14 cellular contexts compared by ENCODE assay signal in genomic region chr20:1664911-1665310, GRCh38. TPM values are rescaled to one million over a fixed set of nuclear protein-coding genes. Genes with fewer than 3 reads are reported as not detected.
DNase-seq lines count a peak whose midpoint lies in the region; ATAC-seq and TF ChIP-seq lines count a peak whose summit lies in the region.
"Had no signal": no experiment of that assay in that cellular context is flagged by ENCODE, and none has a peak within 500 bp of the region (broad histone marks: within the 10 kb centered on the region; RNA-seq: fewer than 3 reads in every experiment).

No MANE protein-coding gene starts in this region.

- H3K9ac ChIP-seq in BLaER1 treated with 17β-estradiol and CSF1 and Interleukin-3, amounts not matched to agents 10 nM and 100 nM = no peak overlapping the region

- peaks cover 21% of the 10 kb centered on the region for H3K36me3 Mint-ChIP-seq in activated T-helper 2 cell treated with anti-CD3 and anti-CD28 coated beads, Interferon-gamma antibody, Interleukin-2, Interleukin-4, amounts not matched to agents 10 μg/mL and 5 μg/mL and 100 μg/mL, durations not matched to agents 14 hours and 24 hours and 36 hours (ENCODE audit: low read depth)

- ATAC-seq in HG03097 (IDR thresholded peaks at IDR 0.05; ENCODE audit: low FRiP score, unreplicated experiment) = no peak
- ATAC-seq: right cardiac atrium had no signal

- no peaks in the 10 kb centered on the region for H4K20me1 ChIP-seq in BLaER1 treated with 17β-estradiol and CSF1 and Interleukin-3, amounts not matched to agents 10 nM and 100 nM

- no peak for TF ChIP-seq POLR2A in Peyer's patch (IDR thresholded peaks at IDR 0.05)

- H3K9me3 Mint-ChIP-seq in activated T-helper 2 cell treated with anti-CD3 and anti-CD28 coated beads, Interferon-gamma antibody, Interleukin-2, Interleukin-4, amounts not matched to agents 10 μg/mL and 5 μg/mL and 100 μg/mL, durations not matched to agents 14 hours and 24 hours and 36 hours = no peaks in the 10 kb centered on the region

- H3K9me3 ChIP-seq in BLaER1 treated with 17β-estradiol and CSF1 and Interleukin-3, amounts not matched to agents 10 nM and 100 nM (replicated peaks in 1 of 11) = peaks cover 0 to under 1% (median 0%) of the 10 kb centered on the region in 11 experiments; a peak in 3 of 22 replicates
- no peaks in the 10 kb centered on the region for H3K9me3 ChIP-seq in Peyer's patch

- H3K4me1 Mint-ChIP-seq in activated T-helper 2 cell treated with anti-CD3 and anti-CD28 coated beads, Interferon-gamma antibody, Interleukin-2, Interleukin-4, amounts not matched to agents 10 μg/mL and 5 μg/mL and 100 μg/mL, durations not matched to agents 14 hours and 24 hours and 36 hours (ENCODE audit: low read depth) = peaks cover 79% of the 10 kb centered on the region

- H3K4me1 ChIP-seq in BLaER1 treated with 17β-estradiol and CSF1 and Interleukin-3, amounts not matched to agents 10 nM and 100 nM = peaks cover 17 to 36% (median 27%) of the 10 kb centered on the region in 10 experiments
- peaks cover 0 to 18% (median 8%) of the 10 kb centered on the region in 4 donors for H3K4me1 ChIP-seq in Peyer's patch

- peak overlapping the region; percentile 56 to 93 (median 81) for H3K4me2 ChIP-seq in BLaER1 treated with 17β-estradiol and CSF1 and Interleukin-3, amounts not matched to agents 10 nM and 100 nM

- peak overlapping the region; percentile 79 for H3K27ac Mint-ChIP-seq in activated T-helper 2 cell treated with anti-CD3 and anti-CD28 coated beads, Interferon-gamma antibody, Interleukin-2, Interleukin-4, amounts not matched to agents 10 μg/mL and 5 μg/mL and 100 μg/mL, durations not matched to agents 14 hours and 24 hours and 36 hours

- peak overlapping the region; percentile 74 for H3K4me3 Mint-ChIP-seq in activated T-helper 2 cell treated with anti-CD3 and anti-CD28 coated beads, Interferon-gamma antibody, Interleukin-2, Interleukin-4, amounts not matched to agents 10 μg/mL and 5 μg/mL and 100 μg/mL, durations not matched to agents 14 hours and 24 hours and 36 hours (ENCODE audit: low read depth)

- no peaks in the 10 kb centered on the region for H3K27me3 ChIP-seq in BLaER1 treated with 17β-estradiol and CSF1 and Interleukin-3, amounts not matched to agents 10 nM and 100 nM
- H3K27me3 ChIP-seq in Peyer's patch = no peaks in the 10 kb centered on the region
- H3K27me3 ChIP-seq: brain microvascular endothelial cell had no signal

- DNase-seq in Peyer's patch (peak in 2 of 3 donors; percentile 77 to 88), amygdala (lab: John Stamatoyannopoulos, UW) (no peak), AG08395 (ENCODE audit: low spot score) (no peak), NCI-H1417 (lab: John Stamatoyannopoulos, UW) (no peak)
- DNase-seq in activated T-helper 2 cell treated with anti-CD3 and anti-CD28 coated beads, Interferon-gamma antibody, Interleukin-2, Interleukin-4, amounts not matched to agents 10 μg/mL and 5 μg/mL and 100 μg/mL, durations not matched to agents 14 hours and 24 hours and 36 hours (ENCODE audit: low spot score) = peak; percentile 46
- peak; percentile 19 to 26 for DNase-seq in stimulated activated CD4-positive, alpha-beta T cell treated with anti-CD3 and anti-CD28 coated beads, Interleukin-15, amount 100 ng/mL, for 1 hour (ENCODE audit: low read depth in 1 of 2, low spot score in 1 of 2)
- DNase-seq: AML-193, brain microvascular endothelial cell had no signal

- H3K36me3 ChIP-seq in BLaER1 treated with 17β-estradiol and CSF1 and Interleukin-3, amounts not matched to agents 10 nM and 100 nM = no peaks in the 10 kb centered on the region
- H3K36me3 ChIP-seq in Peyer's patch = no peaks in the 10 kb centered on the region
- H3K36me3 ChIP-seq: brain microvascular endothelial cell had no signal

- H3K27me3 Mint-ChIP-seq in activated T-helper 2 cell treated with anti-CD3 and anti-CD28 coated beads, Interferon-gamma antibody, Interleukin-2, Interleukin-4, amounts not matched to agents 10 μg/mL and 5 μg/mL and 100 μg/mL, durations not matched to agents 14 hours and 24 hours and 36 hours (ENCODE audit: low read depth) = no peaks in the 10 kb centered on the region

- TF ChIP-seq CTCF in Peyer's patch (IDR thresholded peaks at IDR 0.05) = no peak

- no peak overlapping the region for H3K4me3 ChIP-seq in BLaER1 treated with 17β-estradiol and CSF1 and Interleukin-3, amounts not matched to agents 10 nM and 100 nM
- peak overlapping the region in 1 of 4 donors; percentile 25 for H3K4me3 ChIP-seq in Peyer's patch
- H3K4me3 ChIP-seq: SK-N-MC had no signal

- intact Hi-C loops in activated T-helper 2 cell treated with anti-CD3 and anti-CD28 coated beads, Interferon-gamma antibody, Interleukin-2, Interleukin-4, amounts not matched to agents 10 μg/mL and 5 μg/mL and 100 μg/mL, durations not matched to agents 14 hours and 24 hours and 36 hours (cut with micrococcal nuclease) = loop anchor here (10.0 kb wide), 2 partner anchors 310 to 340 kb away; partner anchors contain the start of gene SDCBP2

- peak overlapping the region in 4 of 11 experiments; percentile 22 to 51 (median 38); a peak in 4 of 22 replicates for H3K27ac ChIP-seq in BLaER1 treated with 17β-estradiol and CSF1 and Interleukin-3, amounts not matched to agents 10 nM and 100 nM
- peak overlapping the region in 3 of 4 donors; percentile 16 to 76 (median 30) for H3K27ac ChIP-seq in Peyer's patch
- H3K27ac ChIP-seq: brain microvascular endothelial cell, SK-N-MC had no signal

RNA-seq across cellular contexts. Expression of gene SIRPG, which starts 7.3 kb away (rescaled TPM):
- 1 to 10 TPM; 1.8 to 5.8 (median 3.6) TPM for total RNA-seq in Peyer's patch
- total RNA-seq in activated T-helper 2 cell treated with anti-CD3 and anti-CD28 coated beads, Interferon-gamma antibody, Interleukin-2, Interleukin-4, amounts not matched to agents 10 μg/mL and 5 μg/mL and 100 μg/mL, durations not matched to agents 14 hours and 24 hours and 36 hours = 25.1 and 28.7 TPM in 2 replicates
- total RNA-seq: fibroblast of villous mesenchyme, lung microvascular endothelial cell had no signal

RNA-seq across cellular contexts. Expression of gene SIRPB1, which starts 45.1 kb away (rescaled TPM):
- total RNA-seq in Peyer's patch = 1 to 10 TPM; 1.6 to 3.1 (median 2.3) TPM
- total RNA-seq in activated T-helper 2 cell treated with anti-CD3 and anti-CD28 coated beads, Interferon-gamma antibody, Interleukin-2, Interleukin-4, amounts not matched to agents 10 μg/mL and 5 μg/mL and 100 μg/mL, durations not matched to agents 14 hours and 24 hours and 36 hours = 0.67 and 1.6 TPM in 2 replicates
- total RNA-seq: fibroblast of villous mesenchyme had no signal

Comparison
In these comparisons a context has a peak if more than half of its experiments do, and no peak if none do; other contexts are left out.
1. DNase-seq: peak in Peyer's patch (2 of 3), activated T-helper 2 cell treated with anti-CD3 and anti-CD28 coated beads, Interferon-gamma antibody, Interleukin-2, Interleukin-4, amounts not matched to agents 10 μg/mL and 5 μg/mL and 100 μg/mL, durations not matched to agents 14 hours and 24 hours and 36 hours (single experiment) and stimulated activated CD4-positive, alpha-beta T cell treated with anti-CD3 and anti-CD28 coated beads, Interleukin-15, amount 100 ng/mL, for 1 hour (2 of 2); none in amygdala (0 of 56), AG08395 (single experiment) and NCI-H1417 (0 of 3).